24 cellular contexts compared by ENCODE assay signal in genomic region chr18:65755616-65756015, GRCh38. TPM values are rescaled to one million over a fixed set of nuclear protein-coding genes. Genes with fewer than 3 reads are reported as not detected.
"Had no signal": no experiment of that assay in that cellular context is flagged by ENCODE, and none has a peak within 500 bp of the region (broad histone marks: within the 10 kb centered on the region; RNA-seq: fewer than 3 reads in every experiment).

No MANE protein-coding gene starts in this region.

- H3K4me3 Mint-ChIP-seq: activated naive CD8-positive, alpha-beta T cell treated with anti-CD3 and anti-CD28 coated beads for 36 hours; endodermal cell; mesothelial cell of epicardium; natural killer cell had no signal

- H3K4me1 ChIP-seq: gastrocnemius medialis, prostate gland had no signal

- H3K4me3 ChIP-seq: esophagus squamous epithelium, gastrocnemius medialis, left ventricle myocardium inferior, ovary, prostate gland, upper lobe of left lung had no signal

- H3K36me3 ChIP-seq: esophagus squamous epithelium, gastrocnemius medialis, left ventricle myocardium inferior, neutrophil, ovary, prostate gland, upper lobe of left lung had no signal

- H3K27me3 ChIP-seq: ovary had no signal

- H3K9me3 ChIP-seq: esophagus squamous epithelium, gastrocnemius medialis, left ventricle myocardium inferior, neutrophil, ovary, prostate gland, upper lobe of left lung had no signal

- H3K9me3 Mint-ChIP-seq: endodermal cell, mesothelial cell of epicardium had no signal

- H3K36me3 Mint-ChIP-seq: activated naive CD8-positive, alpha-beta T cell treated with anti-CD3 and anti-CD28 coated beads for 36 hours; mesothelial cell of epicardium had no signal

- ATAC-seq: gastrocnemius medialis; natural killer cell; stimulated activated naive CD8-positive, alpha-beta T cell treated with anti-CD3 and anti-CD28 coated beads, Interleukin-15, Interleukin-2, amounts not matched to agents 100 U/mL and 50 U/mL, for 24 hours had no signal

- DNase-seq: activated CD4-positive, alpha-beta T cell treated with anti-CD3 and anti-CD28 coated beads for 4 hours; activated CD4-positive, alpha-beta T cell treated with anti-CD3 and anti-CD28 coated beads, Interleukin-2, amount 50 U/mL, for 48 hours; activated CD4-positive, CD25-positive, alpha-beta regulatory T cell; activated CD8-positive, alpha-beta memory T cell treated with anti-CD3 and anti-CD28 coated beads, Interleukin-2, amount 50 U/mL, for 48 hours; activated naive CD4-positive, alpha-beta T cell treated with Interleukin-2 at 50 U/mL for 16 hours; activated naive CD8-positive, alpha-beta T cell treated with anti-CD3 and anti-CD28 coated beads for 36 hours; activated T-cell treated with anti-CD3 and anti-CD28 coated beads, Interleukin-2, amount 50 U/mL, for 48 hours; cortex of kidney; endodermal cell; esophagus squamous epithelium; gastrocnemius medialis; hippocampal formation; left ventricle myocardium inferior; natural killer cell; ovary; stimulated activated CD4-positive, alpha-beta T cell treated with anti-CD3 and anti-CD28 coated beads, Interleukin-4, amount 100 ng/mL, for 24 hours; stimulated activated naive CD8-positive, alpha-beta T cell treated with anti-CD3 and anti-CD28 coated beads, Interleukin-15, Interleukin-2, amounts not matched to agents 100 U/mL and 50 U/mL, for 24 hours; upper lobe of left lung had no signal

- H3K4me1 Mint-ChIP-seq: activated naive CD8-positive, alpha-beta T cell treated with anti-CD3 and anti-CD28 coated beads for 36 hours; natural killer cell had no signal

- H3K27ac Mint-ChIP-seq: activated naive CD8-positive, alpha-beta T cell treated with anti-CD3 and anti-CD28 coated beads for 36 hours; endodermal cell; mesothelial cell of epicardium; natural killer cell had no signal

- H3K27ac ChIP-seq: esophagus squamous epithelium, gastrocnemius medialis, left ventricle myocardium inferior, neutrophil, ovary, prostate gland, upper lobe of left lung had no signal

RNA-seq across cellular contexts. Expression of gene CDH7, which starts 4.8 kb away (rescaled TPM):
- total RNA-seq: activated CD8-positive, alpha-beta memory T cell treated with anti-CD3 and anti-CD28 coated beads for 36 hours; activated naive CD8-positive, alpha-beta T cell treated with anti-CD3 and anti-CD28 coated beads for 36 hours; bronchial epithelial cell; esophagus squamous epithelium; gastrocnemius medialis; left ventricle myocardium inferior; natural killer cell; subcutaneous adipose tissue had no signal
